Comparison of ENCODE assay signal across 1 cellular context in the genomic region with DNA sequence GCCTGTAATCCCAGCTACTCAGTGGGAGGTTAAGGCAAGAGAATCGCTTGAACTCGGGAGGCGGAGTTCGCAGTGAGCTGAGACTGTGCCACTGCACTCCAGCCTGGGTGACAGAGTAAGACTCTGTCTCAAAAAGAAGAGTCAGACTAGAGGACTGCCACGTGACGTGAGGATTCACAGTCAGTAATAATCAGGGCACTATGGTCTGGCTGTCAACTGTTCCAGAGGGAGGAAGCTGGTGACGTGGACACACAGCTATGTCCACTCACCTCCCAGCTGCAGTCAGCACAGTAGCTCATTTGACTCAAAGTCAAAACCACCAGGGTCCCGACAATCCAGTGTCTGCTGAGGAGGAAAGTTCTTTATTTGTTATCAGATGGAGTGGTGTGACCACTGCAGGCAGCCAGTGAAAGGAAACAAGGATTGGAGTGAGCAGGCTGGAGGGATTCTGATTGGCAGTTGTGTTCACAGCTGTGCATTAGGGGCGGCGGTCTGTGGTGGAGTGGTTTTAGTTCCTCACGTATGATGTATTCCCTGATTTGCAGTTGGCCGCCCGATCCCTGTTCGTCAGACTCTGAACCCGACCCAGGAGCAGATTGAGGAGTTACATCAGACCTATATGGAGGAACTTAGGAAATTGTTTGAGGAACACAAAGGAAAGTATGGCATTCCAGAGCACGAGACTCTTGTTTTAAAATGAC.
TF ChIP-seq lines count a peak whose summit lies in the region.

No MANE protein-coding gene starts in this region.

TF ChIP-seq in GM23338, 12 proteins besides CTCF, POLR2A, EP300 and RAD21 (continued from another document):
- TF ChIP-seq, protein P1, sequence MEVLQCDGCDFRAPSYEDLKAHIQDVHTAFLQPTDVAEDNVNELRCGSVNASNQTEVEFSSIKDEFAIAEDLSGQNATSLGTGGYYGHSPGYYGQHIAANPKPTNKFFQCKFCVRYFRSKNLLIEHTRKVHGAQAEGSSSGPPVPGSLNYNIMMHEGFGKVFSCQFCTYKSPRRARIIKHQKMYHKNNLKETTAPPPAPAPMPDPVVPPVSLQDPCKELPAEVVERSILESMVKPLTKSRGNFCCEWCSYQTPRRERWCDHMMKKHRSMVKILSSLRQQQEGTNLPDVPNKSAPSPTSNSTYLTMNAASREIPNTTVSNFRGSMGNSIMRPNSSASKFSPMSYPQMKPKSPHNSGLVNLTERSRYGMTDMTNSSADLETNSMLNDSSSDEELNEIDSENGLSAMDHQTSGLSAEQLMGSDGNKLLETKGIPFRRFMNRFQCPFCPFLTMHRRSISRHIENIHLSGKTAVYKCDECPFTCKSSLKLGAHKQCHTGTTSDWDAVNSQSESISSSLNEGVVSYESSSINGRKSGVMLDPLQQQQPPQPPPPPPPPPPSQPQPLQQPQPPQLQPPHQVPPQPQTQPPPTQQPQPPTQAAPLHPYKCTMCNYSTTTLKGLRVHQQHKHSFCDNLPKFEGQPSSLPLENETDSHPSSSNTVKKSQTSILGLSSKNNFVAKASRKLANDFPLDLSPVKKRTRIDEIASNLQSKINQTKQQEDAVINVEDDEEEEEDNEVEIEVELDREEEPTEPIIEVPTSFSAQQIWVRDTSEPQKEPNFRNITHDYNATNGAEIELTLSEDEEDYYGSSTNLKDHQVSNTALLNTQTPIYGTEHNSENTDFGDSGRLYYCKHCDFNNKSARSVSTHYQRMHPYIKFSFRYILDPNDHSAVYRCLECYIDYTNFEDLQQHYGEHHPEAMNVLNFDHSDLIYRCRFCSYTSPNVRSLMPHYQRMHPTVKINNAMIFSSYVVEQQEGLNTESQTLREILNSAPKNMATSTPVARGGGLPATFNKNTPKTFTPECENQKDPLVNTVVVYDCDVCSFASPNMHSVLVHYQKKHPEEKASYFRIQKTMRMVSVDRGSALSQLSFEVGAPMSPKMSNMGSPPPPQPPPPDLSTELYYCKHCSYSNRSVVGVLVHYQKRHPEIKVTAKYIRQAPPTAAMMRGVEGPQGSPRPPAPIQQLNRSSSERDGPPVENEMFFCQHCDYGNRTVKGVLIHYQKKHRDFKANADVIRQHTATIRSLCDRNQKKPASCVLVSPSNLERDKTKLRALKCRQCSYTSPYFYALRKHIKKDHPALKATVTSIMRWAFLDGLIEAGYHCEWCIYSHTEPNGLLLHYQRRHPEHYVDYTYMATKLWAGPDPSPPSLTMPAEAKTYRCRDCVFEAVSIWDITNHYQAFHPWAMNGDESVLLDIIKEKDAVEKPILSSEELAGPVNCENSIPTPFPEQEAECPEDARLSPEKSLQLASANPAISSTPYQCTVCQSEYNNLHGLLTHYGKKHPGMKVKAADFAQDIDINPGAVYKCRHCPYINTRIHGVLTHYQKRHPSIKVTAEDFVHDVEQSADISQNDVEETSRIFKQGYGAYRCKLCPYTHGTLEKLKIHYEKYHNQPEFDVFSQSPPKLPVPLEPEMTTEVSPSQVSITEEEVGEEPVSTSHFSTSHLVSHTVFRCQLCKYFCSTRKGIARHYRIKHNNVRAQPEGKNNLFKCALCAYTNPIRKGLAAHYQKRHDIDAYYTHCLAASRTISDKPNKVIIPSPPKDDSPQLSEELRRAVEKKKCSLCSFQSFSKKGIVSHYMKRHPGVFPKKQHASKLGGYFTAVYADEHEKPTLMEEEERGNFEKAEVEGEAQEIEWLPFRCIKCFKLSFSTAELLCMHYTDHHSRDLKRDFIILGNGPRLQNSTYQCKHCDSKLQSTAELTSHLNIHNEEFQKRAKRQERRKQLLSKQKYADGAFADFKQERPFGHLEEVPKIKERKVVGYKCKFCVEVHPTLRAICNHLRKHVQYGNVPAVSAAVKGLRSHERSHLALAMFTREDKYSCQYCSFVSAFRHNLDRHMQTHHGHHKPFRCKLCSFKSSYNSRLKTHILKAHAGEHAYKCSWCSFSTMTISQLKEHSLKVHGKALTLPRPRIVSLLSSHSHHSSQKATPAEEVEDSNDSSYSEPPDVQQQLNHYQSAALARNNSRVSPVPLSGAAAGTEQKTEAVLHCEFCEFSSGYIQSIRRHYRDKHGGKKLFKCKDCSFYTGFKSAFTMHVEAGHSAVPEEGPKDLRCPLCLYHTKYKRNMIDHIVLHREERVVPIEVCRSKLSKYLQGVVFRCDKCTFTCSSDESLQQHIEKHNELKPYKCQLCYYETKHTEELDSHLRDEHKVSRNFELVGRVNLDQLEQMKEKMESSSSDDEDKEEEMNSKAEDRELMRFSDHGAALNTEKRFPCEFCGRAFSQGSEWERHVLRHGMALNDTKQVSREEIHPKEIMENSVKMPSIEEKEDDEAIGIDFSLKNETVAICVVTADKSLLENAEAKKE (CRISPR knock-in tag; IDR thresholded peaks at IDR 0.05): no peak
- no peak for TF ChIP-seq STAT1 (IDR thresholded peaks at IDR 0.05; ENCODE audit: unreplicated experiment)
- no peak for TF ChIP-seq JUNB (IDR thresholded peaks at IDR 0.05; ENCODE audit: unreplicated experiment)
- no peak for TF ChIP-seq REST (IDR thresholded peaks at IDR 0.05; ENCODE audit: unreplicated experiment)
- TF ChIP-seq EZH2 (IDR thresholded peaks at IDR 0.05; ENCODE audit: low read depth, unreplicated experiment): no peak
- no peak for TF ChIP-seq ZNF331 (CRISPR knock-in tag; IDR thresholded peaks at IDR 0.05; ENCODE audit: low read depth)
- TF ChIP-seq NANOG (IDR thresholded peaks at IDR 0.05; ENCODE audit: borderline replicate concordance): no peak
- TF ChIP-seq ZNF114 (CRISPR knock-in tag; IDR thresholded peaks at IDR 0.05): no peak
